8 cellular contexts compared by ENCODE assay signal in the genomic region with DNA sequence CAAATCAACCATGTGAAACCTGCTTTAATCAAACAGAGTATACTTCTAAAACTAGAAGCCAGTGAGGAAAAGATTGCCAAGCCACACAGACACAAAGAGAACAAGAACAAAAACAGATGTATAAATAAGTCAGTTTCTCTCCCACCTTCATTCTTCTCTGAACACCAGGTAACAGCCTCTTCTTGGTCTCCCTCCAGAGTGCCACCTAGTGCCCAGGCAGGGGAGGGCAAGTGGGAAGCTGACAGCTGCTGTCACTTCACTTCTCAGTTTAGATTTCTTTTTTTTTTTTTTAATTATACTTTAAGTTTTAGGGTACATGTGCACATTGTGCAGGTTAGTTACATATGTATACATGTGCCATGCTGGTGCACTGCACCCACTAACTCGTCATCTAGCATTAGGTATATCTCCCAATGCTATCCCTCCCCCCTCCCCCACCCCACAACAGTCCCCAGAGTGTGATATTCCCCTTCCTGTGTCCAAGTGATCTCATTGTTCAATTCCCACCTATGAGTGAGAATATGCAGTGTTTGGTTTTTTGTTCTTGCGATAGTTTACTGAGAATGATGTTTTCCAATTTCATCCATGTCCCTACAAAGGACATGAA.
DNase-seq lines count a peak whose midpoint lies in the region; ATAC-seq and TF ChIP-seq lines count a peak whose summit lies in the region.
"Not testable (repeated sequence)": the region's sequence is repeated elsewhere in the genome, so short reads cannot be mapped to it uniquely, and the experiment has no call there.

No MANE protein-coding gene starts in this region.

- not testable (repeated sequence) for H3K27ac ChIP-seq in H9 (ENCODE audit: insufficient read length, low read depth, low read length); stomach

- H3K4me3 Mint-ChIP-seq in H9; endothelial cell (ENCODE audit: unreplicated experiment); naive thymus-derived CD8-positive, alpha-beta T cell: not testable (repeated sequence)

- DNase-seq in GM06990 (ENCODE audit: extremely low read depth, insufficient read length) = peak; percentile 16
- DNase-seq in H9 = peak; percentile 59
- DNase-seq in M059J (ENCODE audit: low read depth) = peak; percentile 40
- peak; percentile 52 for DNase-seq in RPMI8226
- DNase-seq in activated T-cell treated with anti-CD3 and anti-CD28 coated beads for 24 hours (ENCODE audit: low read depth) = peak; percentile 17
- peak; percentile 73 for DNase-seq in endothelial cell (ENCODE audit: low spot score)
- peak in 7 of 10 donors; percentile 4 to 28 (median 17) for DNase-seq in naive thymus-derived CD8-positive, alpha-beta T cell
- DNase-seq in stomach = peak; percentile 62

- not testable (repeated sequence) for H3K4me3 ChIP-seq in GM06990 (replicated peaks; ENCODE audit: low read depth, low read length); stomach

- H3K27ac Mint-ChIP-seq in H9; endothelial cell (ENCODE audit: unreplicated experiment); naive thymus-derived CD8-positive, alpha-beta T cell: not testable (repeated sequence)

- intact Hi-C loops in stomach (cut with DNase I; ENCODE audit: low total_unique reads) = not testable (repeated sequence)

- H3K9me3 ChIP-seq in H9 (ENCODE audit: control insufficient read depth, low read depth, low read length); stomach: not testable (repeated sequence)

- not testable (repeated sequence) for H3K18ac ChIP-seq in H9 (ENCODE audit: insufficient read length, low read depth, low read length)

- not testable (repeated sequence) for H3K14ac ChIP-seq in H9 (ENCODE audit: insufficient read depth, low read length)

- POLR2A ChIA-PET in naive thymus-derived CD8-positive, alpha-beta T cell (lab: Charles Lee) = not testable (repeated sequence)

- WGBS in H9 (ENCODE audit: extremely low coverage, insufficient read length, low lambda C conversion rate) = no CpG with 5 or more reads among the region's 2 CpGs
- WGBS in stomach, 5 donors = 50 to 100% methylated on average over 1 to 2 of the region's 2 CpGs; no CpG with 5 or more reads in 3 of the 5 donors

- not testable (repeated sequence) for H3K36me3 ChIP-seq in GM06990 (ENCODE audit: control insufficient read depth, insufficient read depth, low read length); stomach

- H3K9ac ChIP-seq in H9 (ENCODE audit: extremely low read depth, insufficient read length, low read length) = not testable (repeated sequence)

- H3K27me3 ChIP-seq in GM06990 (replicated peaks; ENCODE audit: control insufficient read depth, insufficient read depth, low read length); H9 (ENCODE audit: insufficient read depth, low read length); stomach: not testable (repeated sequence)

- TF ChIP-seq POLR2A in stomach (IDR thresholded peaks at IDR 0.05) = not testable (repeated sequence)

- not testable (repeated sequence) for H4K5ac ChIP-seq in H9 (ENCODE audit: insufficient read length, low read depth, low read length)

- not testable (repeated sequence) for H3K4me1 Mint-ChIP-seq in H9; endothelial cell (ENCODE audit: unreplicated experiment); naive thymus-derived CD8-positive, alpha-beta T cell

- not testable (repeated sequence) for TF ChIP-seq EP300 in stomach (IDR thresholded peaks at IDR 0.05)

- not testable (repeated sequence) for H3K23me2 ChIP-seq in H9 (ENCODE audit: insufficient read length, low read depth, low read length, poor library complexity, severe bottlenecking)

- H2BK15ac ChIP-seq in H9 (ENCODE audit: low read depth, low read length) = not testable (repeated sequence)

- not testable (repeated sequence) for H3T11ph ChIP-seq in H9 (ENCODE audit: low read length)

- H2BK20ac ChIP-seq in H9 (ENCODE audit: low read depth, low read length, poor library complexity, severe bottlenecking) = not testable (repeated sequence)

- H3K9me3 Mint-ChIP-seq in H9; endothelial cell (ENCODE audit: unreplicated experiment); naive thymus-derived CD8-positive, alpha-beta T cell: not testable (repeated sequence)

- not testable (repeated sequence) for H2BK12ac ChIP-seq in H9 (ENCODE audit: insufficient read length, low read depth, low read length)

- not testable (repeated sequence) for H3K4me1 ChIP-seq in H9 (ENCODE audit: insufficient read depth, low read length); stomach

- not testable (repeated sequence) for H3K56ac ChIP-seq in H9 (ENCODE audit: insufficient read length, low read depth, low read length)

- peak; percentile 83 for TF ChIP-seq CTCF in GM06990 (IDR thresholded peaks at IDR 0.05; ENCODE audit: insufficient read depth, low read length, poor library complexity, severe bottlenecking)
- TF ChIP-seq CTCF in H9 (conservative IDR thresholded peaks at IDR 0.05) = peak; percentile 73
- TF ChIP-seq CTCF in endothelial cell (IDR thresholded peaks at IDR 0.05; ENCODE audit: unreplicated experiment) = peak; percentile 42
- peak in 5 of 7 experiments; percentile 15 to 58 (median 36) for TF ChIP-seq CTCF in stomach (IDR thresholded peaks at IDR 0.05)

- ATAC-seq in naive thymus-derived CD8-positive, alpha-beta T cell = not testable (repeated sequence)

- not testable (repeated sequence) for H3K4me2 ChIP-seq in H9 (ENCODE audit: insufficient read depth, insufficient read length, low read length)

- not testable (repeated sequence) for H3K23ac ChIP-seq in H9 (ENCODE audit: insufficient read length, low read depth, low read length)

- H2AFZ ChIP-seq in H9 (ENCODE audit: low read length) = not testable (repeated sequence)

- H3K27me3 Mint-ChIP-seq in H9 (ENCODE audit: low read depth); endothelial cell (ENCODE audit: unreplicated experiment): not testable (repeated sequence)
- H3K27me3 Mint-ChIP-seq in naive thymus-derived CD8-positive, alpha-beta T cell = peaks cover 2 to 20% (median 5%) of the 10 kb centered on the region in 5 donors

- not testable (repeated sequence) for H2BK120ac ChIP-seq in H9 (ENCODE audit: low read depth, low read length, poor library complexity, severe bottlenecking)

- H4K20me1 ChIP-seq in H9 (ENCODE audit: control insufficient read depth, insufficient read depth, insufficient read length) = not testable (repeated sequence)

- H3K79me2 ChIP-seq in H9 (ENCODE audit: insufficient read depth, low read length) = not testable (repeated sequence)

- not testable (repeated sequence) for H3K4ac ChIP-seq in H9 (ENCODE audit: low read depth, low read length)

- H4K91ac ChIP-seq in H9 (ENCODE audit: insufficient read length, low read depth, low read length) = not testable (repeated sequence)

- H2BK5ac ChIP-seq in H9 (ENCODE audit: insufficient read length, low read length) = not testable (repeated sequence)

- H2AK5ac ChIP-seq in H9 (ENCODE audit: insufficient read length, low read length) = not testable (repeated sequence)

- not testable (repeated sequence) for H3K79me1 ChIP-seq in H9 (ENCODE audit: insufficient read depth, low read depth, low read length, poor library complexity, severe bottlenecking)

- H3K36me3 Mint-ChIP-seq in H9 (ENCODE audit: insufficient read depth in 1 of 3, low read depth in 3 of 3); endothelial cell (ENCODE audit: low read depth, unreplicated experiment); naive thymus-derived CD8-positive, alpha-beta T cell: not testable (repeated sequence)

- not testable (repeated sequence) for H4K8ac ChIP-seq in H9 (replicated peaks; ENCODE audit: insufficient read length, low read depth, low read length)

Comparison
In these comparisons a context has a peak if more than half of its experiments do, and no peak if none do; other contexts are left out.
1. DNase-seq: peak in every context shown above with its lines; median percentile 73 in endothelial cell; 62 in stomach; 59 in H9; 52 in RPMI8226; 40 in M059J; 17 in activated T-cell treated with anti-CD3 and anti-CD28 coated beads for 24 hours; 17 in naive thymus-derived CD8-positive, alpha-beta T cell; 16 in GM06990.